8 cellular contexts compared by ENCODE assay signal in genomic region chr19:49590971-49591730, GRCh38. TPM values are rescaled to one million over a fixed set of nuclear protein-coding genes. Genes with fewer than 3 reads are reported as not detected.
DNase-seq lines count a peak whose midpoint lies in the region; ATAC-seq and TF ChIP-seq lines count a peak whose summit lies in the region.

Gene PRR12 (plus strand): TSS chr19:49591182. CDS start chr19:49591655, 473 bp downstream.

- H3K4me3 ChIP-seq in BE2C (ENCODE audit: low read depth, low read length), result peak within 1 kb of the TSS; percentile 92
- H3K4me3 ChIP-seq in HEK293 (ENCODE audit: low read depth, low read length), result peak within 1 kb of the TSS; percentile 82

- no peaks in the 10 kb centered on the region for H3K9me3 ChIP-seq in BE2C
- no peaks in the 10 kb centered on the region for H3K9me3 ChIP-seq in HEK293 (ENCODE audit: control insufficient read depth, insufficient read depth, low read depth, low read length)

- H3K27me3 Mint-ChIP-seq in activated CD4-positive, alpha-beta T cell treated with anti-CD3 and anti-CD28 coated beads, Interleukin-2, amount 10 ng/mL, durations not matched to agents 7 days and 5 days, result peaks cover 5% of the 10 kb centered on the region

- H3K36me3 ChIP-seq in BE2C (peaks cover 21% of the 10 kb centered on the region), HEK293 (ENCODE audit: control insufficient read depth in 2 of 2, insufficient read depth in 1 of 2, low read length in 2 of 2) (peaks cover 14 to 22% of the 10 kb centered on the region in 2 experiments)

- no peaks in the 10 kb centered on the region for H3K9me3 Mint-ChIP-seq in activated CD4-positive, alpha-beta T cell treated with anti-CD3 and anti-CD28 coated beads, Interleukin-2, amount 10 ng/mL, durations not matched to agents 7 days and 5 days

- H3K27ac Mint-ChIP-seq in activated CD4-positive, alpha-beta T cell treated with anti-CD3 and anti-CD28 coated beads, Interleukin-2, amount 10 ng/mL, durations not matched to agents 7 days and 5 days, result peak within 1 kb of the TSS; percentile 97

- intact Hi-C loops in left colon (cut with DNase I, micrococcal nuclease), result loop anchor here in 1 of 2 donors (5.0 kb wide), 1 partner anchor 46 kb away; no protein-coding TSS in a partner anchor

- CTCF ChIA-PET in HEK293 (lab: Yijun Ruan, JAX), result interaction anchor here (0.6 to 1.3 kb wide), 4 partner anchors 11 to 137 kb away, joined by 3 to 4 read pairs (median 4); partner anchors contain the start of gene NOSIP
- CTCF ChIA-PET in activated CD4-positive, alpha-beta T cell treated with anti-CD3 and anti-CD28 coated beads, Interleukin-2, amount 10 ng/mL, durations not matched to agents 7 days and 5 days (lab: Charles Lee), result interaction anchor here (0.9 to 2.0 kb wide), 3 partner anchors 10 to 81 kb away, joined by 3 to 10 read pairs (median 4); partner anchors contain the start of genes NOSIP and PRRG2

- POLR2A ChIA-PET in HEK293 (lab: Yijun Ruan, JAX), result interaction anchor here (0.6 to 7.1 kb wide), 12 partner anchors 12 to 103 kb away, joined by 3 to 124 read pairs (median 5); partner anchors contain the start of genes IRF3, NOSIP, PRMT1 and PRRG2
- POLR2A ChIA-PET in activated CD4-positive, alpha-beta T cell treated with anti-CD3 and anti-CD28 coated beads, Interleukin-2, amount 10 ng/mL, durations not matched to agents 7 days and 5 days (lab: Charles Lee), result interaction anchor here (0.7 to 1.2 kb wide), 3 partner anchors 10 to 50 kb away, joined by 3 to 4 read pairs (median 3); partner anchors contain the start of genes PRRG2 and RRAS

- no peaks in the 10 kb centered on the region for H3K27me3 ChIP-seq in BE2C

- H3K36me3 Mint-ChIP-seq in activated CD4-positive, alpha-beta T cell treated with anti-CD3 and anti-CD28 coated beads, Interleukin-2, amount 10 ng/mL, durations not matched to agents 7 days and 5 days (ENCODE audit: low read depth), result peaks cover 14% of the 10 kb centered on the region

- DNase-seq in BE2C (peak; percentile 72), NCI-H526 (lab: John Stamatoyannopoulos, UW) (peak; percentile 55 to 83), dedifferentiated amniotic fluid mesenchymal stem cell (ENCODE audit: extremely low spot score) (peak; percentile 61), left colon (peak; percentile 69 to 71)
- DNase-seq in activated CD4-positive, alpha-beta T cell treated with anti-CD3 and anti-CD28 coated beads, Interleukin-2, amount 10 ng/mL, durations not matched to agents 7 days and 5 days, result peak; percentile 73
- DNase-seq in stimulated activated CD4-positive, alpha-beta T cell treated with anti-CD3 and anti-CD28 coated beads, Interleukin-2, amount 100 ng/mL, for 24 hours, result peak; percentile 70 to 71

- H3K4me1 ChIP-seq in BE2C (no peaks in the 10 kb centered on the region), HEK293 (ENCODE audit: control insufficient read depth, insufficient read depth, low read length) (peaks cover 7% of the 10 kb centered on the region)

- TF ChIP-seq CTCF in BE2C (IDR thresholded peaks at IDR 0.05; ENCODE audit: low read depth, low read length), result no peak
- no peak for TF ChIP-seq CTCF in HEK293 (tag by site-specific recombination; IDR thresholded peaks at IDR 0.05)

- ATAC-seq in left colon (peak; percentile 51), HG03139 (IDR thresholded peaks at IDR 0.05; ENCODE audit: unreplicated experiment) (no peak)

- peak within 1 kb of the TSS; percentile 99 for H3K27ac ChIP-seq in HEK293 (ENCODE audit: extremely low read depth, low read depth, low read length)

- H3K4me1 Mint-ChIP-seq in activated CD4-positive, alpha-beta T cell treated with anti-CD3 and anti-CD28 coated beads, Interleukin-2, amount 10 ng/mL, durations not matched to agents 7 days and 5 days, result peaks cover 31% of the 10 kb centered on the region

- H3K4me3 Mint-ChIP-seq in activated CD4-positive, alpha-beta T cell treated with anti-CD3 and anti-CD28 coated beads, Interleukin-2, amount 10 ng/mL, durations not matched to agents 7 days and 5 days, result peak within 1 kb of the TSS; percentile 90

TF ChIP-seq in HEK293, 187 proteins besides CTCF, POLR2A, EP300 and RAD21 (continues in another document):
- TF ChIP-seq ZNF513 (tag by site-specific recombination; IDR thresholded peaks at IDR 0.05) (0 out of 2 replicates have a peak, but pooled peaks have one; percentile 12), PRDM10 (tag by site-specific recombination; IDR thresholded peaks at IDR 0.05) (peak; percentile 63), PRDM1 (tag by site-specific recombination; IDR thresholded peaks at IDR 0.05) (0 out of 2 replicates have a peak, but pooled peaks have one; percentile 12), ZSCAN23 (tag by site-specific recombination; IDR thresholded peaks at IDR 0.05) (no peak), ZNF362 (tag by site-specific recombination; IDR thresholded peaks at IDR 0.05) (peak; percentile 52; the same call in 1 of the 2 replicates), ZNF18 (tag by site-specific recombination; IDR thresholded peaks at IDR 0.05) (no peak), ZBTB26 (tag by site-specific recombination; optimal IDR thresholded peaks at IDR 0.05) (peak; percentile 40), ZNF76 (tag by site-specific recombination; IDR thresholded peaks at IDR 0.05; ENCODE audit: borderline replicate concordance, low read depth) (peak; percentile 76)

RNA-seq across cellular contexts. Expression of gene PRR12, which starts in this region (rescaled TPM):
- polyA plus RNA-seq in BE2C (2012; ENCODE audit: insufficient read depth, insufficient read length, low read depth), result 34.3 TPM
- 10 to 100 TPM; 41.5 to 45.9 TPM for total RNA-seq in activated CD4-positive, alpha-beta T cell treated with anti-CD3 and anti-CD28 coated beads, Interleukin-2, amount 10 ng/mL, durations not matched to agents 7 days and 5 days
- 10 to 100 TPM; 20.5 to 26.4 TPM for total RNA-seq in left colon
